Comparison of ENCODE assay signal across 28 cellular contexts in genomic region chr11:15927866-15928217, GRCh38.
"Had no signal": no experiment of that assay in that cellular context is flagged by ENCODE, and none has a peak within 500 bp of the region (broad histone marks: within the 10 kb centered on the region; RNA-seq: fewer than 3 reads in every experiment).

No MANE protein-coding gene starts in this region.

- ATAC-seq: activated CD4-positive, CD25-positive, alpha-beta regulatory T cell treated with anti-CD3 and anti-CD28 coated beads, Interleukin-2, amount 50 U/mL, for 24 hours; activated CD8-positive, alpha-beta T cell treated with anti-CD3 and anti-CD28 coated beads for 36 hours; activated T-cell treated with anti-CD3 and anti-CD28 coated beads, Interleukin-2, amount 50 U/mL, for 4 hours; activated T-helper 17 cell treated with anti-CD3 and anti-CD28 coated beads, Interleukin-2, amount 50 U/mL, for 72 hours; effector memory CD8-positive, alpha-beta T cell; T-helper 17 cell had no signal

- H3K27me3 Mint-ChIP-seq: activated B cell treated with CpG ODN at 0.5 μM for 24 hours; activated CD8-positive, alpha-beta T cell treated with anti-CD3 and anti-CD28 coated beads for 36 hours; activated naive CD8-positive, alpha-beta T cell; T-helper 17 cell had no signal

- H3K36me3 Mint-ChIP-seq: activated naive CD8-positive, alpha-beta T cell had no signal

- H3K4me3 Mint-ChIP-seq: activated B cell treated with CpG ODN at 0.5 μM for 24 hours; activated CD8-positive, alpha-beta T cell treated with anti-CD3 and anti-CD28 coated beads for 36 hours; activated naive CD8-positive, alpha-beta T cell; activated T-cell treated with anti-CD3 and anti-CD28 coated beads, Interleukin-2, amount 50 U/mL, for 4 hours; activated T-helper 17 cell treated with anti-CD3 and anti-CD28 coated beads, Interleukin-2, amount 50 U/mL, for 72 hours; effector memory CD8-positive, alpha-beta T cell; T-helper 17 cell; T-helper 2 cell treated with Interferon-gamma antibody and Interleukin-4, amounts not matched to agents 5 μg/mL and 100 μg/mL, for 36 hours had no signal

- H3K4me1 ChIP-seq: esophagus muscularis mucosa had no signal

- H3K27ac ChIP-seq: brain microvascular endothelial cell, esophagus muscularis mucosa, WERI-Rb-1 had no signal

- H3K4me3 ChIP-seq: esophagus muscularis mucosa had no signal

- H3K4me1 Mint-ChIP-seq: activated B cell treated with CpG ODN at 0.5 μM for 24 hours; activated T-helper 17 cell treated with anti-CD3 and anti-CD28 coated beads, Interleukin-2, amount 50 U/mL, for 72 hours; T-helper 17 cell had no signal

- H3K36me3 ChIP-seq: brain microvascular endothelial cell, esophagus muscularis mucosa, WERI-Rb-1 had no signal

- H3K27ac Mint-ChIP-seq: activated B cell treated with CpG ODN at 0.5 μM for 24 hours; activated CD8-positive, alpha-beta T cell treated with anti-CD3 and anti-CD28 coated beads for 36 hours; activated naive CD8-positive, alpha-beta T cell; activated T-helper 17 cell treated with anti-CD3 and anti-CD28 coated beads, Interleukin-2, amount 50 U/mL, for 72 hours; effector memory CD8-positive, alpha-beta T cell; T-helper 17 cell; T-helper 2 cell treated with Interferon-gamma antibody and Interleukin-4, amounts not matched to agents 5 μg/mL and 100 μg/mL, for 36 hours had no signal

- H3K9me3 Mint-ChIP-seq: activated CD8-positive, alpha-beta T cell treated with anti-CD3 and anti-CD28 coated beads for 36 hours; T-helper 2 cell treated with Interferon-gamma antibody and Interleukin-4, amounts not matched to agents 5 μg/mL and 100 μg/mL, for 36 hours had no signal

- H3K27me3 ChIP-seq: brain microvascular endothelial cell had no signal

- DNase-seq: activated B cell treated with CpG ODN at 0.5 μM for 24 hours; activated CD4-positive, alpha-beta T cell treated with anti-CD3 and anti-CD28 coated beads for 48 hours; activated CD4-positive, alpha-beta T cell treated with anti-CD3 and anti-CD28 coated beads, Interleukin-2, amount 50 U/mL, for 1 hour; activated CD4-positive, alpha-beta T cell treated with anti-CD3 and anti-CD28 coated beads, Interleukin-2, amount 50 U/mL, for 48 hours; activated CD8-positive, alpha-beta memory T cell treated with anti-CD3 and anti-CD28 coated beads for 24 hours; activated CD8-positive, alpha-beta T cell treated with anti-CD3 and anti-CD28 coated beads for 36 hours; activated effector memory CD4-positive, alpha-beta T cell treated with Interleukin-2 at 50 U/mL for 16 hours; activated gamma-delta T cell treated with Interleukin-2 at 50 U/mL for 16 hours; activated naive CD4-positive, alpha-beta T cell treated with anti-CD3 and anti-CD28 coated beads, Interleukin-2, amount 50 U/mL, for 16 hours; activated naive CD4-positive, alpha-beta T cell treated with Interleukin-2 at 50 U/mL for 16 hours; activated T-cell treated with anti-CD3 and anti-CD28 coated beads, Interleukin-2, amount 50 U/mL, for 4 hours; amniotic stem cell; anterior cingulate cortex; brain microvascular endothelial cell; caudate nucleus; cortex of kidney; dermis blood vessel endothelial cell; effector CD4-positive, alpha-beta T cell; effector memory CD8-positive, alpha-beta T cell; erythroblast; T-helper 17 cell; T1000; WERI-Rb-1 had no signal
